Comparison of ENCODE assay signal across 1 cellular context in the genomic region with DNA sequence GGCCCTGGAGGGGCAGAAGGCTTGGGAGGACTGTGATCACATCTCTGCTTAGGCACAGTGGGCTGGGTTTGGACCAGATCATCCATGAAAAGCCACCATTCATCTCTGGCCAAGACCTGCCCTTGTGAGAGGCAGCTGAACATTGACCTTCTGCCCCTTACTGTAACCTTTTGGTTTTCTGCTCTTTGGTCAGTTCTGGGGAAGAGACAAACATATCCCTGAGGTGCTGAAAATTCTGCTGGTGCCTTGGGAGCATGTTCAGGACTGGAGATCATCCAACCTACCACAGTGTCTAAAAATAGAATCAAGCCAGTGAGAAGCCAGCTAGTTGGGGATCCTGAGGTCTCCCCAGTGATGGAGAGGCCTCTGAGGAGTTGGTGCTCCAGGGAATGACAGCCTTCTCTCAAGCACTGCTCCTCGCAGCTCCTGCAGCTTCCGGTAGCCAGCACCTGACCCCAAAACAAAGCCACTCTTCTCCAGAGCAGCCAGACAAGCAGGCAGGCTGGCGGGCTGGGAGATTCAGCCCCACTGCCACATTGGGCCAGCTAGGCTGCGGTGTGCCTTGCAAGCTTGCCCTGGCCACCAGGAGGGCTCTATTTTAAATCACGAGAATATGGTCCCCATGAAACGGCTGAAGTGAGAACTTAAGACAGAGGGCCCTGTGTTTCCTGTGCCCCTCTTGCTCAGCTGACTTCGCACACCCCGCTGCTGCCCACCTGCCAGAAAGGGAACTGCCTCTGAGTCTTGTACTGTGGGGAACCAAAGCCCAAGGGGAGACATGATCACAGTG.
TF ChIP-seq lines count a peak whose summit lies in the region.

No MANE protein-coding gene starts in this region.

TF ChIP-seq in HepG2, 621 proteins besides CTCF, POLR2A, EP300 and RAD21 (continued from another document and continues in another):
- TF ChIP-seq HNF4G (IDR thresholded peaks at IDR 0.05; ENCODE audit: borderline replicate concordance, low read depth, low read length) (peak; percentile 84), HNF4G (CRISPR knock-in tag; IDR thresholded peaks at IDR 0.05; ENCODE audit: borderline replicate concordance, low read depth) (peak; percentile 80; the same call in 1 of the 2 replicates), HOXA3 (CRISPR knock-in tag; IDR thresholded peaks at IDR 0.05) (peak; percentile 46; the same call in 1 of the 2 replicates), TAF1 (CRISPR knock-in tag; IDR thresholded peaks at IDR 0.05) (0 out of 2 replicates have a peak, but pooled peaks have one; percentile 26), TOPORS (CRISPR knock-in tag; IDR thresholded peaks at IDR 0.05) (peak; percentile 23; the same call in 1 of the 2 replicates), ZMYM3 (CRISPR knock-in tag; IDR thresholded peaks at IDR 0.05) (peak; percentile 72), PHF21A (CRISPR knock-in tag; IDR thresholded peaks at IDR 0.05) (peak; percentile 50; the same call in 1 of the 2 replicates), SP5 (CRISPR knock-in tag; IDR thresholded peaks at IDR 0.05; ENCODE audit: borderline replicate concordance, low read depth) (no peak), ZNF850 (CRISPR knock-in tag; conservative IDR thresholded peaks at IDR 0.05) (no peak), RBM22 (optimal IDR thresholded peaks at IDR 0.05; ENCODE audit: low read length) (no peak), KLF13 (CRISPR knock-in tag; IDR thresholded peaks at IDR 0.05) (no peak), BCL6 (CRISPR knock-in tag; IDR thresholded peaks at IDR 0.05) (peak; percentile 29; the same call in 1 of the 2 replicates), KAT8 (CRISPR knock-in tag; IDR thresholded peaks at IDR 0.05) (0 out of 2 replicates have a peak, but pooled peaks have one; percentile 27), ESRRA (CRISPR knock-in tag; IDR thresholded peaks at IDR 0.05; ENCODE audit: low read depth) (peak; percentile 92), HNRNPK (IDR thresholded peaks at IDR 0.05; ENCODE audit: low read depth, low read length, poor library complexity, severe bottlenecking) (no peak), ZNF33A (CRISPR knock-in tag; IDR thresholded peaks at IDR 0.05; ENCODE audit: borderline replicate concordance) (no peak), KDM5A (IDR thresholded peaks at IDR 0.05; ENCODE audit: borderline replicate concordance, low read length) (no peak), DNMT1 (CRISPR knock-in tag; IDR thresholded peaks at IDR 0.05) (no peak), ZNF891 (CRISPR knock-in tag; IDR thresholded peaks at IDR 0.05) (peak; percentile 29; the same call in 1 of the 2 replicates), ELF3 (CRISPR knock-in tag; IDR thresholded peaks at IDR 0.05) (peak; percentile 19; the same call in 1 of the 2 replicates), PAX8 (CRISPR knock-in tag; IDR thresholded peaks at IDR 0.05; ENCODE audit: borderline replicate concordance) (no peak), CCAR2 (optimal IDR thresholded peaks at IDR 0.05; ENCODE audit: low read depth, low read length) (no peak), HDAC2 (CRISPR knock-in tag; IDR thresholded peaks at IDR 0.05) (peak; percentile 58; the same call in 1 of the 2 replicates), NR2F2 (IDR thresholded peaks at IDR 0.05; ENCODE audit: borderline replicate concordance, low read depth) (peak; percentile 88), IKZF4 (CRISPR knock-in tag; IDR thresholded peaks at IDR 0.05; ENCODE audit: borderline replicate concordance, low read depth, not compliant biosample characterization) (no peak), CBX1 (IDR thresholded peaks at IDR 0.05; ENCODE audit: low read depth) (peak; percentile 26), ZNF383 (CRISPR knock-in tag; IDR thresholded peaks at IDR 0.05; ENCODE audit: borderline replicate concordance) (no peak), ZEB1 (IDR thresholded peaks at IDR 0.05; ENCODE audit: insufficient replicate concordance, low read depth) (no peak), POGZ (CRISPR knock-in tag; IDR thresholded peaks at IDR 0.05) (peak; percentile 31; the same call in 1 of the 2 replicates), POLR2AphosphoS5 (IDR thresholded peaks at IDR 0.05; ENCODE audit: low read depth, low read length) (no peak), SKI (IDR thresholded peaks at IDR 0.05; ENCODE audit: partially characterized antibody) (no peak), PCBP1 (IDR thresholded peaks at IDR 0.05; ENCODE audit: borderline replicate concordance, low read depth, low read length) (no peak), ZMYM2 (CRISPR knock-in tag; IDR thresholded peaks at IDR 0.05) (peak; percentile 90), GATAD2A (CRISPR knock-in tag; IDR thresholded peaks at IDR 0.05) (peak; percentile 69)
- TF ChIP-seq, protein P1, sequence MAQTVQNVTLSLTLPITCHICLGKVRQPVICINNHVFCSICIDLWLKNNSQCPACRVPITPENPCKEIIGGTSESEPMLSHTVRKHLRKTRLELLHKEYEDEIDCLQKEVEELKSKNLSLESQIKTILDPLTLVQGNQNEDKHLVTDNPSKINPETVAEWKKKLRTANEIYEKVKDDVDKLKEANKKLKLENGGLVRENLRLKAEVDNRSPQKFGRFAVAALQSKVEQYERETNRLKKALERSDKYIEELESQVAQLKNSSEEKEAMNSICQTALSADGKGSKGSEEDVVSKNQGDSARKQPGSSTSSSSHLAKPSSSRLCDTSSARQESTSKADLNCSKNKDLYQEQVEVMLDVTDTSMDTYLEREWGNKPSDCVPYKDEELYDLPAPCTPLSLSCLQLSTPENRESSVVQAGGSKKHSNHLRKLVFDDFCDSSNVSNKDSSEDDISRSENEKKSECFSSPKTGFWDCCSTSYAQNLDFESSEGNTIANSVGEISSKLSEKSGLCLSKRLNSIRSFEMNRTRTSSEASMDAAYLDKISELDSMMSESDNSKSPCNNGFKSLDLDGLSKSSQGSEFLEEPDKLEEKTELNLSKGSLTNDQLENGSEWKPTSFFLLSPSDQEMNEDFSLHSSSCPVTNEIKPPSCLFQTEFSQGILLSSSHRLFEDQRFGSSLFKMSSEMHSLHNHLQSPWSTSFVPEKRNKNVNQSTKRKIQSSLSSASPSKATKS (CRISPR knock-in tag; IDR thresholded peaks at IDR 0.05): no peak
- TF ChIP-seq, protein P2, sequence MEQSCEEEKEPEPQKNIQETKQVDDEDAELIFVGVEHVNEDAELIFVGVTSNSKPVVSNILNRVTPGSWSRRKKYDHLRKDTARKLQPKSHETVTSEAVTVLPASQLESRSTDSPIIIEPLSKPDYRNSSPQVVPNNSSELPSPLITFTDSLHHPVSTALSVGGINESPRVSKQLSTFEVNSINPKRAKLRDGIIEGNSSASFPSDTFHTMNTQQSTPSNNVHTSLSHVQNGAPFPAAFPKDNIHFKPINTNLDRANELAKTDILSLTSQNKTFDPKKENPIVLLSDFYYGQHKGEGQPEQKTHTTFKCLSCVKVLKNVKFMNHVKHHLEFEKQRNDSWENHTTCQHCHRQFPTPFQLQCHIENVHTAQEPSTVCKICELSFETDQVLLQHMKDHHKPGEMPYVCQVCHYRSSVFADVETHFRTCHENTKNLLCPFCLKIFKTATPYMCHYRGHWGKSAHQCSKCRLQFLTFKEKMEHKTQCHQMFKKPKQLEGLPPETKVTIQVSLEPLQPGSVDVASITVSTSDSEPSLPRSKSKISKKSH (CRISPR knock-in tag; IDR thresholded peaks at IDR 0.05; ENCODE audit: borderline replicate concordance): 0 out of 2 replicates have a peak, but pooled peaks have one; percentile 46
- TF ChIP-seq, protein P3, sequence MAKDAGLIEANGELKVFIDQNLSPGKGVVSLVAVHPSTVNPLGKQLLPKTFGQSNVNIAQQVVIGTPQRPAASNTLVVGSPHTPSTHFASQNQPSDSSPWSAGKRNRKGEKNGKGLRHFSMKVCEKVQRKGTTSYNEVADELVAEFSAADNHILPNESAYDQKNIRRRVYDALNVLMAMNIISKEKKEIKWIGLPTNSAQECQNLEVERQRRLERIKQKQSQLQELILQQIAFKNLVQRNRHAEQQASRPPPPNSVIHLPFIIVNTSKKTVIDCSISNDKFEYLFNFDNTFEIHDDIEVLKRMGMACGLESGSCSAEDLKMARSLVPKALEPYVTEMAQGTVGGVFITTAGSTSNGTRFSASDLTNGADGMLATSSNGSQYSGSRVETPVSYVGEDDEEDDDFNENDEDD (CRISPR knock-in tag; IDR thresholded peaks at IDR 0.05; ENCODE audit: borderline replicate concordance): no peak
- TF ChIP-seq, protein P4, sequence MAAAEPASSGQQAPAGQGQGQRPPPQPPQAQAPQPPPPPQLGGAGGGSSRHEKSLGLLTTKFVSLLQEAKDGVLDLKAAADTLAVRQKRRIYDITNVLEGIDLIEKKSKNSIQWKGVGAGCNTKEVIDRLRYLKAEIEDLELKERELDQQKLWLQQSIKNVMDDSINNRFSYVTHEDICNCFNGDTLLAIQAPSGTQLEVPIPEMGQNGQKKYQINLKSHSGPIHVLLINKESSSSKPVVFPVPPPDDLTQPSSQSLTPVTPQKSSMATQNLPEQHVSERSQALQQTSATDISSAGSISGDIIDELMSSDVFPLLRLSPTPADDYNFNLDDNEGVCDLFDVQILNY (CRISPR knock-in tag; conservative IDR thresholded peaks at IDR 0.05): no peak
- TF ChIP-seq, protein P5, sequence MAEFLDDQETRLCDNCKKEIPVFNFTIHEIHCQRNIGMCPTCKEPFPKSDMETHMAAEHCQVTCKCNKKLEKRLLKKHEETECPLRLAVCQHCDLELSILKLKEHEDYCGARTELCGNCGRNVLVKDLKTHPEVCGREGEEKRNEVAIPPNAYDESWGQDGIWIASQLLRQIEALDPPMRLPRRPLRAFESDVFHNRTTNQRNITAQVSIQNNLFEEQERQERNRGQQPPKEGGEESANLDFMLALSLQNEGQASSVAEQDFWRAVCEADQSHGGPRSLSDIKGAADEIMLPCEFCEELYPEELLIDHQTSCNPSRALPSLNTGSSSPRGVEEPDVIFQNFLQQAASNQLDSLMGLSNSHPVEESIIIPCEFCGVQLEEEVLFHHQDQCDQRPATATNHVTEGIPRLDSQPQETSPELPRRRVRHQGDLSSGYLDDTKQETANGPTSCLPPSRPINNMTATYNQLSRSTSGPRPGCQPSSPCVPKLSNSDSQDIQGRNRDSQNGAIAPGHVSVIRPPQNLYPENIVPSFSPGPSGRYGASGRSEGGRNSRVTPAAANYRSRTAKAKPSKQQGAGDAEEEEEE (CRISPR knock-in tag; IDR thresholded peaks at IDR 0.05; ENCODE audit: borderline replicate concordance): no peak
- TF ChIP-seq, protein P6, sequence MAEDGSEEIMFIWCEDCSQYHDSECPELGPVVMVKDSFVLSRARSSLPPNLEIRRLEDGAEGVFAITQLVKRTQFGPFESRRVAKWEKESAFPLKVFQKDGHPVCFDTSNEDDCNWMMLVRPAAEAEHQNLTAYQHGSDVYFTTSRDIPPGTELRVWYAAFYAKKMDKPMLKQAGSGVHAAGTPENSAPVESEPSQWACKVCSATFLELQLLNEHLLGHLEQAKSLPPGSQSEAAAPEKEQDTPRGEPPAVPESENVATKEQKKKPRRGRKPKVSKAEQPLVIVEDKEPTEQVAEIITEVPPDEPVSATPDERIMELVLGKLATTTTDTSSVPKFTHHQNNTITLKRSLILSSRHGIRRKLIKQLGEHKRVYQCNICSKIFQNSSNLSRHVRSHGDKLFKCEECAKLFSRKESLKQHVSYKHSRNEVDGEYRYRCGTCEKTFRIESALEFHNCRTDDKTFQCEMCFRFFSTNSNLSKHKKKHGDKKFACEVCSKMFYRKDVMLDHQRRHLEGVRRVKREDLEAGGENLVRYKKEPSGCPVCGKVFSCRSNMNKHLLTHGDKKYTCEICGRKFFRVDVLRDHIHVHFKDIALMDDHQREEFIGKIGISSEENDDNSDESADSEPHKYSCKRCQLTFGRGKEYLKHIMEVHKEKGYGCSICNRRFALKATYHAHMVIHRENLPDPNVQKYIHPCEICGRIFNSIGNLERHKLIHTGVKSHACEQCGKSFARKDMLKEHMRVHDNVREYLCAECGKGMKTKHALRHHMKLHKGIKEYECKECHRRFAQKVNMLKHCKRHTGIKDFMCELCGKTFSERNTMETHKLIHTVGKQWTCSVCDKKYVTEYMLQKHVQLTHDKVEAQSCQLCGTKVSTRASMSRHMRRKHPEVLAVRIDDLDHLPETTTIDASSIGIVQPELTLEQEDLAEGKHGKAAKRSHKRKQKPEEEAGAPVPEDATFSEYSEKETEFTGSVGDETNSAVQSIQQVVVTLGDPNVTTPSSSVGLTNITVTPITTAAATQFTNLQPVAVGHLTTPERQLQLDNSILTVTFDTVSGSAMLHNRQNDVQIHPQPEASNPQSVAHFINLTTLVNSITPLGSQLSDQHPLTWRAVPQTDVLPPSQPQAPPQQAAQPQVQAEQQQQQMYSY (CRISPR knock-in tag; IDR thresholded peaks at IDR 0.05): no peak
- TF ChIP-seq, protein P7, sequence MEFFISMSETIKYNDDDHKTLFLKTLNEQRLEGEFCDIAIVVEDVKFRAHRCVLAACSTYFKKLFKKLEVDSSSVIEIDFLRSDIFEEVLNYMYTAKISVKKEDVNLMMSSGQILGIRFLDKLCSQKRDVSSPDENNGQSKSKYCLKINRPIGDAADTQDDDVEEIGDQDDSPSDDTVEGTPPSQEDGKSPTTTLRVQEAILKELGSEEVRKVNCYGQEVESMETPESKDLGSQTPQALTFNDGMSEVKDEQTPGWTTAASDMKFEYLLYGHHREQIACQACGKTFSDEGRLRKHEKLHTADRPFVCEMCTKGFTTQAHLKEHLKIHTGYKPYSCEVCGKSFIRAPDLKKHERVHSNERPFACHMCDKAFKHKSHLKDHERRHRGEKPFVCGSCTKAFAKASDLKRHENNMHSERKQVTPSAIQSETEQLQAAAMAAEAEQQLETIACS (CRISPR knock-in tag; IDR thresholded peaks at IDR 0.05): no peak
- TF ChIP-seq, protein P8, sequence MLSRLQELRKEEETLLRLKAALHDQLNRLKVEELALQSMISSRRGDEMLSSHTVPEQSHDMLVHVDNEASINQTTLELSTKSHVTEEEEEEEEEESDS (CRISPR knock-in tag; IDR thresholded peaks at IDR 0.05; ENCODE audit: borderline replicate concordance): no peak
- TF ChIP-seq, protein P9, sequence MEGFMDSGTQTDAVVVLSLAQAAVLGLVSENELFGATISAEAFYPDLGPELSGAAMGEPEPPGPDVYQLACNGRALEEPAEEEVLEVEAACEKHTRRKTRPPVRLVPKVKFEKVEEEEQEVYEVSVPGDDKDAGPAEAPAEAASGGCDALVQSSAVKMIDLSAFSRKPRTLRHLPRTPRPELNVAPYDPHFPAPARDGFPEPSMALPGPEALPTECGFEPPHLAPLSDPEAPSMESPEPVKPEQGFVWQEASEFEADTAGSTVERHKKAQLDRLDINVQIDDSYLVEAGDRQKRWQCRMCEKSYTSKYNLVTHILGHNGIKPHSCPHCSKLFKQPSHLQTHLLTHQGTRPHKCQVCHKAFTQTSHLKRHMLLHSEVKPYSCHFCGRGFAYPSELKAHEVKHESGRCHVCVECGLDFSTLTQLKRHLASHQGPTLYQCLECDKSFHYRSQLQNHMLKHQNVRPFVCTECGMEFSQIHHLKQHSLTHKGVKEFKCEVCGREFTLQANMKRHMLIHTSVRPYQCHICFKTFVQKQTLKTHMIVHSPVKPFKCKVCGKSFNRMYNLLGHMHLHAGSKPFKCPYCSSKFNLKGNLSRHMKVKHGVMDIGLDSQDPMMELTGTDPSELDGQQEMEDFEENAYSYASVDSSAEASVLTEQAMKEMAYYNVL (CRISPR knock-in tag; IDR thresholded peaks at IDR 0.05; ENCODE audit: borderline replicate concordance): no peak
- TF ChIP-seq, protein P10, sequence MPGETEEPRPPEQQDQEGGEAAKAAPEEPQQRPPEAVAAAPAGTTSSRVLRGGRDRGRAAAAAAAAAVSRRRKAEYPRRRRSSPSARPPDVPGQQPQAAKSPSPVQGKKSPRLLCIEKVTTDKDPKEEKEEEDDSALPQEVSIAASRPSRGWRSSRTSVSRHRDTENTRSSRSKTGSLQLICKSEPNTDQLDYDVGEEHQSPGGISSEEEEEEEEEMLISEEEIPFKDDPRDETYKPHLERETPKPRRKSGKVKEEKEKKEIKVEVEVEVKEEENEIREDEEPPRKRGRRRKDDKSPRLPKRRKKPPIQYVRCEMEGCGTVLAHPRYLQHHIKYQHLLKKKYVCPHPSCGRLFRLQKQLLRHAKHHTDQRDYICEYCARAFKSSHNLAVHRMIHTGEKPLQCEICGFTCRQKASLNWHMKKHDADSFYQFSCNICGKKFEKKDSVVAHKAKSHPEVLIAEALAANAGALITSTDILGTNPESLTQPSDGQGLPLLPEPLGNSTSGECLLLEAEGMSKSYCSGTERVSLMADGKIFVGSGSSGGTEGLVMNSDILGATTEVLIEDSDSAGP (CRISPR knock-in tag; IDR thresholded peaks at IDR 0.05; ENCODE audit: borderline replicate concordance): peak; percentile 43; the same call in 1 of the 2 replicates
